ENCODE assay signal across 7 cellular contexts in the genomic region with DNA sequence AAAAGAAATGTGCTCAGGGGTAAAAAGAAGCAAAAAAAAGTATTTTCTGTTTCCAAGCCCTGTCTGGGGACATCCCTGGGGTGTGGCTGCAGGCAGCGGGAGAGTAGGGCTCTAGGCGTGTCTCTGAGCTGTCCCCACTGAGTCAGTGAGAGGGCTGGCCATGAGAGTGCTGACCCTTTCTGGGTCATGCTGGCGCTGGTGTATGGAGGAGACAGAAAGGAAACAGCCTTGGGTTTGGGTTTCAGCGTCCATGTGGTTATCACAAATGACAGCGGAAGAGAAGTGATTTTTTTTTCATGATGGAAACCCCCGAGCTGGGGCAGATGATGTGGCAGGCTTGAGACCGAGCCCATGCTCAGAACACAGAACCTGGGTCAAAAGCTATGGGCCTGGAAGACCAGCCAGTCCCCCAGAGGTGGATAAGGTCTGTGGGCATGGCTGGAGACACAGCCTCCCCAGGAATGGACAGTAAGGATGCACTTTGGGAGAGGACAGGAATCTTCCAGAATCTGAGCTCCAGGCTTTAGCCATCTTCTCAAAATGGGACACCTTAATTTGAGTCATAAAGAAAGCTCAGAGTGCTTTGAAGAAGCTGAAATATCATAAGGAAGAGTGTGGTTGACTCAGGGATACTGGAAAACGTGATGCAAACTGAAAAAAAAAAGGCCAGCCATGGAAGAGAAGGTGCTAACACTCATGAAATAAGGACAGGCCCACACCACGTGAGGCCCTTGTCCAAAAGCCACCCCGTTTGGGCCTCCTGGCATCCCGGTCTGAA. TPM values are rescaled to one million over a fixed set of nuclear protein-coding genes. Genes with fewer than 3 reads are reported as not detected.
A peak's percentile ranks its signal among the peaks of the same experiment; 100 is the strongest.
DNase-seq lines count a peak whose midpoint lies in the region; ATAC-seq and TF ChIP-seq lines count a peak whose summit lies in the region.

No MANE protein-coding gene starts in this region.

- H3K9me2 ChIP-seq in GM23338 (ENCODE audit: insufficient read depth): no peaks in the 10 kb centered on the region

- H2AFZ ChIP-seq in GM23338: peak overlapping the region; percentile 76

- H3F3A ChIP-seq in GM23338 (replicated peaks; ENCODE audit: low read depth): no peaks in the 10 kb centered on the region

- DNase-seq in GM23338 (ENCODE audit: low spot score): no peak
- DNase-seq in activated CD4-positive, alpha-beta T cell treated with anti-CD3 and anti-CD28 coated beads, Interleukin-2, amount 50 U/mL, for 48 hours: peak; percentile 47 to 50
- DNase-seq in foreskin fibroblast: peak; percentile 83 to 92
- no peak for DNase-seq in stimulated activated naive B cell treated with anti-CD40 and anti-IgM and Interleukin-4, amounts not matched to agents 10 μg/mL and 1 μg/mL and 100 μg/mL, for 72 hours
- no peak for DNase-seq in GF-D8 (lab: John Stamatoyannopoulos, UW)
- no peak for DNase-seq in glomerular visceral epithelial cell (ENCODE audit: extremely low spot score)

- no peaks in the 10 kb centered on the region for H3K79me2 ChIP-seq in GM23338 (replicated peaks; ENCODE audit: insufficient read depth)

- H3K27ac Mint-ChIP-seq in GM23338: no peak overlapping the region
- H3K27ac Mint-ChIP-seq in stimulated activated naive B cell treated with anti-CD40 and anti-IgM and Interleukin-4, amounts not matched to agents 10 μg/mL and 1 μg/mL and 100 μg/mL, for 72 hours: peak overlapping the region; percentile 94

- no peaks in the 10 kb centered on the region; the same call in 1 of the 2 replicates for H3K4me1 ChIP-seq in GM23338 (ENCODE audit: insufficient read depth)

- no peaks in the 10 kb centered on the region for H3K9me3 Mint-ChIP-seq in GM23338
- H3K9me3 Mint-ChIP-seq in stimulated activated naive B cell treated with anti-CD40 and anti-IgM and Interleukin-4, amounts not matched to agents 10 μg/mL and 1 μg/mL and 100 μg/mL, for 72 hours: no peaks in the 10 kb centered on the region

- no peaks in the 10 kb centered on the region for H3K27me3 ChIP-seq in GM23338 (ENCODE audit: insufficient read depth)

- no peak overlapping the region for H3K4me3 ChIP-seq in GM23338
- H3K4me3 ChIP-seq in foreskin fibroblast (ENCODE audit: low read depth in 1 of 2, low read length in 2 of 2): no peak overlapping the region

- no peak overlapping the region for H3K27ac ChIP-seq in GM23338 (ENCODE audit: low read depth)

- peaks cover 12% of the 10 kb centered on the region for H3K27me3 Mint-ChIP-seq in GM23338 (ENCODE audit: insufficient read depth, low read depth, poor library complexity)
- no peaks in the 10 kb centered on the region for H3K27me3 Mint-ChIP-seq in stimulated activated naive B cell treated with anti-CD40 and anti-IgM and Interleukin-4, amounts not matched to agents 10 μg/mL and 1 μg/mL and 100 μg/mL, for 72 hours

- no peak for TF ChIP-seq CTCF in GM23338 (conservative IDR thresholded peaks at IDR 0.05; ENCODE audit: low read depth in 2 of 2)
- no peak for TF ChIP-seq CTCF in foreskin fibroblast (IDR thresholded peaks at IDR 0.05; ENCODE audit: low read depth, low read length)

- no peaks in the 10 kb centered on the region for H3K36me3 Mint-ChIP-seq in GM23338 (ENCODE audit: low read depth)
- H3K36me3 Mint-ChIP-seq in stimulated activated naive B cell treated with anti-CD40 and anti-IgM and Interleukin-4, amounts not matched to agents 10 μg/mL and 1 μg/mL and 100 μg/mL, for 72 hours: peaks cover 35 to 53% of the 10 kb centered on the region in 2 donors

- no peaks in the 10 kb centered on the region for H3K36me3 ChIP-seq in GM23338 (ENCODE audit: insufficient read depth)

- no peak overlapping the region for H3K4me3 Mint-ChIP-seq in GM23338
- H3K4me3 Mint-ChIP-seq in stimulated activated naive B cell treated with anti-CD40 and anti-IgM and Interleukin-4, amounts not matched to agents 10 μg/mL and 1 μg/mL and 100 μg/mL, for 72 hours: peak overlapping the region; percentile 14 to 68

- H4K20me1 ChIP-seq in GM23338 (replicated peaks; ENCODE audit: insufficient read depth): no peaks in the 10 kb centered on the region

- no peak overlapping the region for H3K4me2 ChIP-seq in GM23338

- ATAC-seq in GM23338: no peak
- ATAC-seq in stimulated activated naive B cell treated with anti-CD40 and anti-IgM and Interleukin-4, amounts not matched to agents 10 μg/mL and 1 μg/mL and 100 μg/mL, for 72 hours (replicated peaks): peak; percentile 69 to 85
- ATAC-seq in HG03521 (IDR thresholded peaks at IDR 0.05; ENCODE audit: unreplicated experiment): no peak

- H3K4me1 Mint-ChIP-seq in GM23338: peaks cover 21% of the 10 kb centered on the region
- H3K4me1 Mint-ChIP-seq in stimulated activated naive B cell treated with anti-CD40 and anti-IgM and Interleukin-4, amounts not matched to agents 10 μg/mL and 1 μg/mL and 100 μg/mL, for 72 hours: peaks cover 36 to 54% of the 10 kb centered on the region in 2 donors

TF ChIP-seq in GM23338, 12 proteins besides CTCF, POLR2A, EP300 and RAD21:
- TF ChIP-seq CREB1 (CRISPR knock-in tag; IDR thresholded peaks at IDR 0.05; ENCODE audit: low read depth) (no peak), EZH2 (IDR thresholded peaks at IDR 0.05; ENCODE audit: low read depth, unreplicated experiment) (no peak), STAT1 (IDR thresholded peaks at IDR 0.05; ENCODE audit: unreplicated experiment) (no peak), ZNF331 (CRISPR knock-in tag; IDR thresholded peaks at IDR 0.05; ENCODE audit: low read depth) (no peak), JUNB (IDR thresholded peaks at IDR 0.05; ENCODE audit: unreplicated experiment) (no peak)
- TF ChIP-seq, protein P1, sequence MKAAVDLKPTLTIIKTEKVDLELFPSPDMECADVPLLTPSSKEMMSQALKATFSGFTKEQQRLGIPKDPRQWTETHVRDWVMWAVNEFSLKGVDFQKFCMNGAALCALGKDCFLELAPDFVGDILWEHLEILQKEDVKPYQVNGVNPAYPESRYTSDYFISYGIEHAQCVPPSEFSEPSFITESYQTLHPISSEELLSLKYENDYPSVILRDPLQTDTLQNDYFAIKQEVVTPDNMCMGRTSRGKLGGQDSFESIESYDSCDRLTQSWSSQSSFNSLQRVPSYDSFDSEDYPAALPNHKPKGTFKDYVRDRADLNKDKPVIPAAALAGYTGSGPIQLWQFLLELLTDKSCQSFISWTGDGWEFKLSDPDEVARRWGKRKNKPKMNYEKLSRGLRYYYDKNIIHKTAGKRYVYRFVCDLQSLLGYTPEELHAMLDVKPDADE (IDR thresholded peaks at IDR 0.05): no peak
- TF ChIP-seq, protein P2, sequence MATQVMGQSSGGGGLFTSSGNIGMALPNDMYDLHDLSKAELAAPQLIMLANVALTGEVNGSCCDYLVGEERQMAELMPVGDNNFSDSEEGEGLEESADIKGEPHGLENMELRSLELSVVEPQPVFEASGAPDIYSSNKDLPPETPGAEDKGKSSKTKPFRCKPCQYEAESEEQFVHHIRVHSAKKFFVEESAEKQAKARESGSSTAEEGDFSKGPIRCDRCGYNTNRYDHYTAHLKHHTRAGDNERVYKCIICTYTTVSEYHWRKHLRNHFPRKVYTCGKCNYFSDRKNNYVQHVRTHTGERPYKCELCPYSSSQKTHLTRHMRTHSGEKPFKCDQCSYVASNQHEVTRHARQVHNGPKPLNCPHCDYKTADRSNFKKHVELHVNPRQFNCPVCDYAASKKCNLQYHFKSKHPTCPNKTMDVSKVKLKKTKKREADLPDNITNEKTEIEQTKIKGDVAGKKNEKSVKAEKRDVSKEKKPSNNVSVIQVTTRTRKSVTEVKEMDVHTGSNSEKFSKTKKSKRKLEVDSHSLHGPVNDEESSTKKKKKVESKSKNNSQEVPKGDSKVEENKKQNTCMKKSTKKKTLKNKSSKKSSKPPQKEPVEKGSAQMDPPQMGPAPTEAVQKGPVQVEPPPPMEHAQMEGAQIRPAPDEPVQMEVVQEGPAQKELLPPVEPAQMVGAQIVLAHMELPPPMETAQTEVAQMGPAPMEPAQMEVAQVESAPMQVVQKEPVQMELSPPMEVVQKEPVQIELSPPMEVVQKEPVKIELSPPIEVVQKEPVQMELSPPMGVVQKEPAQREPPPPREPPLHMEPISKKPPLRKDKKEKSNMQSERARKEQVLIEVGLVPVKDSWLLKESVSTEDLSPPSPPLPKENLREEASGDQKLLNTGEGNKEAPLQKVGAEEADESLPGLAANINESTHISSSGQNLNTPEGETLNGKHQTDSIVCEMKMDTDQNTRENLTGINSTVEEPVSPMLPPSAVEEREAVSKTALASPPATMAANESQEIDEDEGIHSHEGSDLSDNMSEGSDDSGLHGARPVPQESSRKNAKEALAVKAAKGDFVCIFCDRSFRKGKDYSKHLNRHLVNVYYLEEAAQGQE (IDR thresholded peaks at IDR 0.05; ENCODE audit: unreplicated experiment): no peak

RNA-seq across cellular contexts. Expression of a gene that starts 36.2 kb away (rescaled TPM):
- under 0.01 and 0.03 TPM in 2 replicates for total RNA-seq in GM23338 (2014; rRNA removed; shearing (Covaris generic))
- 0.02 TPM in 1 of 2 replicates, not detected in the other for polyA plus RNA-seq in GM23338 (2016; fragmentation: Nextera tagmentation; extraction: Ambion mirVana)

RNA-seq across cellular contexts. Expression of a gene that starts 54.6 kb away (rescaled TPM):
- 91.4 and 96.6 TPM in 2 replicates for total RNA-seq in GM23338 (2014; rRNA removed; shearing (Covaris generic))
- polyA plus RNA-seq in GM23338 (2016; fragmentation: Nextera tagmentation; extraction: Ambion mirVana): 130 and 135 TPM in 2 replicates

Comparison
In these comparisons a context has a peak if more than half of its experiments do, and no peak if none do; other contexts are left out.
1. ATAC-seq: peak in stimulated activated naive B cell treated with anti-CD40 and anti-IgM and Interleukin-4, amounts not matched to agents 10 μg/mL and 1 μg/mL and 100 μg/mL, for 72 hours (2 of 2); none in GM23338 (single experiment) and HG03521 (single experiment).
2. DNase-seq: peak in activated CD4-positive, alpha-beta T cell treated with anti-CD3 and anti-CD28 coated beads, Interleukin-2, amount 50 U/mL, for 48 hours (2 of 2) and foreskin fibroblast (2 of 2); none in GM23338 (single experiment), stimulated activated naive B cell treated with anti-CD40 and anti-IgM and Interleukin-4, amounts not matched to agents 10 μg/mL and 1 μg/mL and 100 μg/mL, for 72 hours (single experiment), GF-D8 (single experiment) and glomerular visceral epithelial cell (single experiment).